11 cellular contexts compared by ENCODE assay signal in genomic region chr7:158355456-158356065, GRCh38.
A peak's percentile ranks its signal among the peaks of the same experiment; 100 is the strongest.
DNase-seq lines count a peak whose midpoint lies in the region; ATAC-seq and TF ChIP-seq lines count a peak whose summit lies in the region.
"Had no signal": no experiment of that assay in that cellular context is flagged by ENCODE, and none has a peak within 500 bp of the region (broad histone marks: within the 10 kb centered on the region; RNA-seq: fewer than 3 reads in every experiment).

No MANE protein-coding gene starts in this region.

- H3K4me3 Mint-ChIP-seq in endodermal cell = no peak overlapping the region
- no peak overlapping the region for H3K4me3 Mint-ChIP-seq in stimulated activated naive B cell treated with anti-CD40 and anti-IgM and Interleukin-4, amounts not matched to agents 10 μg/mL and 1 μg/mL and 100 μg/mL, for 72 hours
- H3K4me3 Mint-ChIP-seq: CD4-positive, CD25-positive, alpha-beta regulatory T cell had no signal

- peaks cover 17% of the 10 kb centered on the region for H3K9me3 Mint-ChIP-seq in endodermal cell
- H3K9me3 Mint-ChIP-seq in stimulated activated naive B cell treated with anti-CD40 and anti-IgM and Interleukin-4, amounts not matched to agents 10 μg/mL and 1 μg/mL and 100 μg/mL, for 72 hours = peaks cover 14% of the 10 kb centered on the region in 2 donors

- H3K9me3 ChIP-seq in right atrium auricular region = peaks cover 0 to 7% of the 10 kb centered on the region in 2 donors
- 0 out of 2 replicates have a peak, but pooled peaks cover 6% of the 10 kb centered on the region for H3K9me3 ChIP-seq in NT2/D1 (ENCODE audit: insufficient read depth, low read length)
- H3K9me3 ChIP-seq in endodermal cell (ENCODE audit: control insufficient read depth, low read length) = peaks cover 76% of the 10 kb centered on the region

- H3K27ac ChIP-seq in right atrium auricular region = no peak overlapping the region
- H3K27ac ChIP-seq in endodermal cell (ENCODE audit: low read depth, low read length) = no peak overlapping the region

- H3K4me1 ChIP-seq in right atrium auricular region (no peaks in the 10 kb centered on the region), NT2/D1 (ENCODE audit: insufficient read depth, insufficient read length) (no peaks in the 10 kb centered on the region), endodermal cell (ENCODE audit: control insufficient read depth, insufficient read depth, low read length) (no peaks in the 10 kb centered on the region)

- no peak overlapping the region for H3K27ac Mint-ChIP-seq in endodermal cell
- no peak overlapping the region for H3K27ac Mint-ChIP-seq in stimulated activated naive B cell treated with anti-CD40 and anti-IgM and Interleukin-4, amounts not matched to agents 10 μg/mL and 1 μg/mL and 100 μg/mL, for 72 hours
- H3K27ac Mint-ChIP-seq: CD4-positive, CD25-positive, alpha-beta regulatory T cell had no signal

- ATAC-seq in Right ventricle myocardium superior (ENCODE audit: poor library complexity) (no peak), HG02885 (IDR thresholded peaks at IDR 0.05; ENCODE audit: poor library complexity, unreplicated experiment) (no peak)
- ATAC-seq in stimulated activated naive B cell treated with anti-CD40 and anti-IgM and Interleukin-4, amounts not matched to agents 10 μg/mL and 1 μg/mL and 100 μg/mL, for 72 hours (replicated peaks) = no peak
- ATAC-seq in stimulated activated naive CD8-positive, alpha-beta T cell treated with anti-CD3 and anti-CD28 coated beads, Interleukin-15, Interleukin-2, amounts not matched to agents 100 U/mL and 50 U/mL, for 24 hours = no peak

- 73 to 74% methylated on average over 11 to 15 of the region's 15 CpGs for WGBS in endodermal cell (ENCODE audit: insufficient coverage in 1 of 2, insufficient read length in 1 of 2), 2 experiments

- peaks cover 34% of the 10 kb centered on the region for H3K27me3 Mint-ChIP-seq in endodermal cell (ENCODE audit: insufficient read depth)
- H3K27me3 Mint-ChIP-seq in stimulated activated naive B cell treated with anti-CD40 and anti-IgM and Interleukin-4, amounts not matched to agents 10 μg/mL and 1 μg/mL and 100 μg/mL, for 72 hours = peaks cover 0 to 18% of the 10 kb centered on the region in 2 donors
- H3K27me3 Mint-ChIP-seq: CD4-positive, CD25-positive, alpha-beta regulatory T cell had no signal

- no peak overlapping the region for H3K9ac ChIP-seq in NT2/D1 (ENCODE audit: insufficient read length, low read depth)
- H3K9ac ChIP-seq in endodermal cell (ENCODE audit: extremely low read depth, low read length, poor library complexity, severe bottlenecking) = no peak overlapping the region

- H3K36me3 ChIP-seq in right atrium auricular region (no peaks in the 10 kb centered on the region), NT2/D1 (ENCODE audit: insufficient read depth, insufficient read length, low read length) (no peaks in the 10 kb centered on the region), endodermal cell (ENCODE audit: control insufficient read depth, insufficient read depth, low read length) (no peaks in the 10 kb centered on the region)

- H3K36me3 Mint-ChIP-seq in endodermal cell (ENCODE audit: low read depth) = peaks cover 2% of the 10 kb centered on the region
- H3K36me3 Mint-ChIP-seq in stimulated activated naive B cell treated with anti-CD40 and anti-IgM and Interleukin-4, amounts not matched to agents 10 μg/mL and 1 μg/mL and 100 μg/mL, for 72 hours = peaks cover 0 to 4% of the 10 kb centered on the region in 2 donors
- H3K36me3 Mint-ChIP-seq: CD4-positive, CD25-positive, alpha-beta regulatory T cell had no signal

- peaks cover 10% of the 10 kb centered on the region for H3K4me1 Mint-ChIP-seq in endodermal cell
- H3K4me1 Mint-ChIP-seq in stimulated activated naive B cell treated with anti-CD40 and anti-IgM and Interleukin-4, amounts not matched to agents 10 μg/mL and 1 μg/mL and 100 μg/mL, for 72 hours = no peaks in the 10 kb centered on the region
- H3K4me1 Mint-ChIP-seq: CD4-positive, CD25-positive, alpha-beta regulatory T cell had no signal

- H3K27me3 ChIP-seq in right atrium auricular region (no peaks in the 10 kb centered on the region), NT2/D1 (ENCODE audit: insufficient read depth, insufficient read length) (peaks cover 29% of the 10 kb centered on the region), endodermal cell (ENCODE audit: control insufficient read depth, insufficient read depth, low read length, poor library complexity, severe bottlenecking) (no peaks in the 10 kb centered on the region)

- intact Hi-C loops in Right ventricle myocardium superior (cut with DNase I) = no loop called here

- DNase-seq in right atrium auricular region (ENCODE audit: low spot score) (peak; percentile 43), Right ventricle myocardium superior (no peak), NT2/D1 (ENCODE audit: low read depth, low spot score) (peak; percentile 48), endodermal cell (peak; percentile 81)
- no peak for DNase-seq in stimulated activated naive B cell treated with anti-CD40 and anti-IgM and Interleukin-4, amounts not matched to agents 10 μg/mL and 1 μg/mL and 100 μg/mL, for 72 hours
- no peak for DNase-seq in stimulated activated CD4-positive, alpha-beta T cell treated with anti-CD3 and anti-CD28 coated beads, Interleukin-12 subunit alpha, Interleukin-12 subunit beta, amount 100 ng/mL, for 4 hours
- no peak for DNase-seq in stimulated activated naive CD8-positive, alpha-beta T cell treated with anti-CD3 and anti-CD28 coated beads, Interleukin-15, Interleukin-2, amounts not matched to agents 100 U/mL and 50 U/mL, for 24 hours
- DNase-seq: activated naive CD4-positive, alpha-beta T cell treated with anti-CD3 and anti-CD28 coated beads, Interleukin-2, amount 50 U/mL, for 16 hours; CD4-positive, CD25-positive, alpha-beta regulatory T cell; cortex of kidney had no signal

- TF ChIP-seq CTCF in right atrium auricular region (IDR thresholded peaks at IDR 0.05) (no peak), endodermal cell (conservative IDR thresholded peaks at IDR 0.05) (peak; percentile 76)

- no peak overlapping the region for H3K4me3 ChIP-seq in right atrium auricular region
- H3K4me3 ChIP-seq in NT2/D1 (ENCODE audit: insufficient read length, low read depth) = no peak overlapping the region
- no peak overlapping the region for H3K4me3 ChIP-seq in endodermal cell (ENCODE audit: low read length)

Comparison
In these comparisons a context has a peak if more than half of its experiments do, and no peak if none do; other contexts are left out.
1. DNase-seq: peak in right atrium auricular region (single experiment), NT2/D1 (single experiment) and endodermal cell (single experiment); none in Right ventricle myocardium superior (single experiment), stimulated activated naive B cell treated with anti-CD40 and anti-IgM and Interleukin-4, amounts not matched to agents 10 μg/mL and 1 μg/mL and 100 μg/mL, for 72 hours (single experiment), stimulated activated CD4-positive, alpha-beta T cell treated with anti-CD3 and anti-CD28 coated beads, Interleukin-12 subunit alpha, Interleukin-12 subunit beta, amount 100 ng/mL, for 4 hours (single experiment) and stimulated activated naive CD8-positive, alpha-beta T cell treated with anti-CD3 and anti-CD28 coated beads, Interleukin-15, Interleukin-2, amounts not matched to agents 100 U/mL and 50 U/mL, for 24 hours (single experiment).